ENCODE assay signal across 1 cellular context in genomic region chr2:230680463-230681195, GRCh38.
TF ChIP-seq lines count a peak whose summit lies in the region.

No MANE protein-coding gene starts in this region.

TF ChIP-seq in H1, 55 proteins besides CTCF, POLR2A, EP300 and RAD21 (continued from another document):
- TF ChIP-seq CHD7 (IDR thresholded peaks at IDR 0.05; ENCODE audit: insufficient replicate concordance, low read length) (no peak), GTF2F1 (IDR thresholded peaks at IDR 0.05; ENCODE audit: borderline replicate concordance, low read depth, low read length) (no peak), GABPA (IDR thresholded peaks at IDR 0.05; ENCODE audit: borderline replicate concordance, insufficient read depth, low read length) (no peak), PHF8 (conservative IDR thresholded peaks at IDR 0.05; ENCODE audit: low read depth, low read length) (no peak), TCF12 (IDR thresholded peaks at IDR 0.05; ENCODE audit: low read depth, low read length) (no peak), KDM5A (IDR thresholded peaks at IDR 0.05; ENCODE audit: low read length) (no peak), KDM1A (IDR thresholded peaks at IDR 0.05; ENCODE audit: borderline replicate concordance, low read length) (no peak), ASH2L (IDR thresholded peaks at IDR 0.05; ENCODE audit: low read length) (no peak), NANOG (IDR thresholded peaks at IDR 0.05; ENCODE audit: insufficient read depth, low read depth, low read length, poor library complexity, severe bottlenecking) (no peak)
